8 cellular contexts compared by ENCODE assay signal in the genomic region with DNA sequence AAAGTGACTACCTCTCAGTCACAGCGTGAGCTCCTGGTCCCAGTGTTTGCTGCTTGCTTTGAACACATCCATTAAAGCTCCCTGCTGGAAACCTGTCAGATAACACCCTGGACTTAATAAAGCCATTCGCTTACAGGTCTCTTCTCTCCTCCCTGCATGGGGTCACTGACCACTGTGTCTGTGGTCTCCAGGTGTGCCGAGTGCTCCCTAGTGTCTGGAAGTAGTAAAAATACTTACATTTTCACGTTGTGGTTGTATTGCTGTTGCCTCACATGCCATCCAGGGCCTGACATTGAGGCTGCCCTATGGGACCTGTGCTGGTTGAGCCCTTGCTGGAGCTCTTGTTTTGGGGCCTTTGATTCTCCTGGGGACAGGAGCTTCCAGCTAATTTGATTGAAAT. TPM values are rescaled to one million over a fixed set of nuclear protein-coding genes. Genes with fewer than 3 reads are reported as not detected.
"Had no signal": no experiment of that assay in that cellular context is flagged by ENCODE, and none has a peak within 500 bp of the region (broad histone marks: within the 10 kb centered on the region; RNA-seq: fewer than 3 reads in every experiment).

No MANE protein-coding gene starts in this region.

RNA-seq across cellular contexts. Expression of a gene that starts 2.6 kb away (rescaled TPM):
- total RNA-seq: OCI-LY7, PC-3, PC-9, Peyer's patch, Right ventricle myocardium inferior, Right ventricle myocardium superior, SJCRH30, T-cell had no signal
